ENCODE assay signal across 24 cellular contexts in genomic region chr1:41731631-41732030, GRCh38.
"Had no signal": no experiment of that assay in that cellular context is flagged by ENCODE, and none has a peak within 500 bp of the region (broad histone marks: within the 10 kb centered on the region; RNA-seq: fewer than 3 reads in every experiment).

No MANE protein-coding gene starts in this region.

- H3K4me3 Mint-ChIP-seq: activated CD8-positive, alpha-beta T cell treated with anti-CD3 and anti-CD28 coated beads, Interleukin-2, amount 10 ng/mL, durations not matched to agents 7 days and 5 days; activated naive CD8-positive, alpha-beta T cell; mesothelial cell of epicardium; naive thymus-derived CD8-positive, alpha-beta T cell; neural progenitor cell had no signal

- H3K27ac Mint-ChIP-seq: activated CD8-positive, alpha-beta T cell treated with anti-CD3 and anti-CD28 coated beads, Interleukin-2, amount 10 ng/mL, durations not matched to agents 7 days and 5 days; activated naive CD8-positive, alpha-beta T cell; mesothelial cell of epicardium; naive thymus-derived CD8-positive, alpha-beta T cell; neural progenitor cell had no signal

- H3K27me3 ChIP-seq: adrenal gland, hepatocyte, left lung, neural progenitor cell, spleen, upper lobe of right lung had no signal

- H3K27ac ChIP-seq: adrenal gland, hepatocyte, left lung, neural progenitor cell, prostate gland, spleen, thoracic aorta, upper lobe of right lung had no signal

- H3K4me1 ChIP-seq: prostate gland had no signal

- DNase-seq: activated CD4-positive, alpha-beta T cell treated with anti-CD3 and anti-CD28 coated beads for 1 hour; activated CD4-positive, alpha-beta T cell treated with anti-CD3 and anti-CD28 coated beads, Interleukin-2, amount 50 U/mL, for 1 hour; activated CD8-positive, alpha-beta T cell treated with anti-CD3 and anti-CD28 coated beads, Interleukin-2, amount 10 ng/mL, durations not matched to agents 7 days and 5 days; activated naive CD4-positive, alpha-beta T cell; activated T-cell treated with anti-CD3 and anti-CD28 coated beads, Interleukin-2, amount 50 U/mL, for 1 hour; adrenal gland; cortex of kidney; effector CD4-positive, alpha-beta T cell; glutamatergic neuron; immature natural killer cell; kidney glomerular epithelial cell; naive thymus-derived CD8-positive, alpha-beta T cell; spleen; stimulated activated CD4-positive, alpha-beta T cell treated with anti-CD3 and anti-CD28 coated beads, Interleukin-4, amount 100 ng/mL, for 1 hour; stimulated activated naive CD4-positive, alpha-beta T cell treated with Interleukin-2 at 50 U/mL for 16 hours; T-helper 1 cell; upper lobe of right lung had no signal

- H3K36me3 Mint-ChIP-seq: activated naive CD8-positive, alpha-beta T cell; immature natural killer cell; mesothelial cell of epicardium; naive thymus-derived CD8-positive, alpha-beta T cell; neural progenitor cell had no signal

- H3K9me3 ChIP-seq: adrenal gland, left lung, prostate gland, spleen, thoracic aorta, upper lobe of right lung had no signal

- H3K27me3 Mint-ChIP-seq: activated naive CD8-positive, alpha-beta T cell; naive thymus-derived CD8-positive, alpha-beta T cell had no signal

- H3K9me3 Mint-ChIP-seq: immature natural killer cell, mesothelial cell of epicardium, neural progenitor cell had no signal

- H3K4me3 ChIP-seq: adrenal gland, hepatocyte, left lung, neural progenitor cell, prostate gland, spleen, thoracic aorta, upper lobe of right lung had no signal

- ATAC-seq: activated CD8-positive, alpha-beta T cell treated with anti-CD3 and anti-CD28 coated beads, Interleukin-2, amount 10 ng/mL, durations not matched to agents 7 days and 5 days; left lung; naive thymus-derived CD8-positive, alpha-beta T cell; upper lobe of right lung had no signal

- H3K36me3 ChIP-seq: adrenal gland, left lung, neural progenitor cell, prostate gland, spleen, thoracic aorta, upper lobe of right lung had no signal
